Comparison of ENCODE assay signal across 19 cellular contexts in genomic region chr11:64101461-64101860, GRCh38.
DNase-seq lines count a peak whose midpoint lies in the region; ATAC-seq lines count a peak whose summit lies in the region.
"Had no signal": no experiment of that assay in that cellular context is flagged by ENCODE, and none has a peak within 500 bp of the region (broad histone marks: within the 10 kb centered on the region; RNA-seq: fewer than 3 reads in every experiment).

No MANE protein-coding gene starts in this region.

- H3K4me1 ChIP-seq in GM23248 (ENCODE audit: insufficient read depth) = no peaks in the 10 kb centered on the region
- H3K4me1 ChIP-seq: pancreas had no signal

- H4K20me1 ChIP-seq in GM23248 (ENCODE audit: insufficient read depth) = no peaks in the 10 kb centered on the region

- H3K4me2 ChIP-seq in GM23248 (ENCODE audit: unreplicated experiment) = no peak overlapping the region

- no peak overlapping the region for H3K4me3 Mint-ChIP-seq in T-helper 17 cell
- no peak overlapping the region for H3K4me3 Mint-ChIP-seq in activated T-cell treated with anti-CD3 and anti-CD28 coated beads, Interleukin-2, amount 50 U/mL, for 72 hours
- H3K4me3 Mint-ChIP-seq: activated CD4-positive, alpha-beta T cell treated with anti-CD3 and anti-CD28 coated beads, Interleukin-2, amount 10 ng/mL, durations not matched to agents 24 days and 14 days; B cell; stimulated activated naive CD8-positive, alpha-beta T cell treated with anti-CD3 and anti-CD28 coated beads, Interleukin-15, amount 100 ng/mL, for 72 hours had no signal

- no peaks in the 10 kb centered on the region for H3K27me3 ChIP-seq in GM23248 (replicated peaks; ENCODE audit: insufficient read depth)
- H3K27me3 ChIP-seq: pancreas had no signal

- no peaks in the 10 kb centered on the region for H3K27me3 Mint-ChIP-seq in T-helper 17 cell
- H3K27me3 Mint-ChIP-seq in activated T-cell treated with anti-CD3 and anti-CD28 coated beads, Interleukin-2, amount 50 U/mL, for 72 hours (ENCODE audit: low read depth) = no peaks in the 10 kb centered on the region
- H3K27me3 Mint-ChIP-seq: activated CD4-positive, alpha-beta T cell treated with anti-CD3 and anti-CD28 coated beads, Interleukin-2, amount 10 ng/mL, durations not matched to agents 24 days and 14 days; stimulated activated naive CD8-positive, alpha-beta T cell treated with anti-CD3 and anti-CD28 coated beads, Interleukin-15, amount 100 ng/mL, for 72 hours had no signal

- H3K36me3 ChIP-seq in GM23248 (ENCODE audit: low read depth) = no peaks in the 10 kb centered on the region
- H3K36me3 ChIP-seq: left ventricle myocardium inferior, pancreas had no signal

- H2AFZ ChIP-seq in GM23248 = no peak overlapping the region

- H3K79me2 ChIP-seq in GM23248 (ENCODE audit: insufficient read depth) = no peaks in the 10 kb centered on the region

- in situ Hi-C loops in GM23248 (cut with MboI) = no loop called here

- H3K36me3 Mint-ChIP-seq in T-helper 17 cell (ENCODE audit: low read depth) = no peaks in the 10 kb centered on the region
- H3K36me3 Mint-ChIP-seq in activated T-cell treated with anti-CD3 and anti-CD28 coated beads, Interleukin-2, amount 50 U/mL, for 72 hours (ENCODE audit: insufficient read depth in 2 of 2) = no peaks in the 10 kb centered on the region

- ATAC-seq in T-helper 17 cell (no peak), GM21737 (IDR thresholded peaks at IDR 0.05; ENCODE audit: unreplicated experiment) (no peak)
- ATAC-seq in activated T-cell treated with anti-CD3 and anti-CD28 coated beads, Interleukin-2, amount 50 U/mL, for 72 hours (replicated peaks in 1 of 2) = no peak
- ATAC-seq: Panc1; pancreas; stimulated activated naive CD8-positive, alpha-beta T cell treated with anti-CD3 and anti-CD28 coated beads, Interleukin-15, amount 100 ng/mL, for 72 hours had no signal

- 17 to 19% methylated on average over 18 to 19 of the region's 19 CpGs for WGBS in GM23248 (ENCODE audit: low coverage in 1 of 2, low lambda C conversion rate in 2 of 2, missing lambda C conversion rate in 2 of 2), 2 experiments

- no peaks in the 10 kb centered on the region for H3F3A ChIP-seq in GM23248 (ENCODE audit: insufficient read depth)

- H3K27ac ChIP-seq in GM23248 (no peak overlapping the region), temporal lobe (ENCODE audit: low read depth, low read length) (peak overlapping the region; percentile 94)
- H3K27ac ChIP-seq: left ventricle myocardium inferior, pancreas had no signal

- no peak overlapping the region for H3K9ac ChIP-seq in GM23248

- no peak overlapping the region for H3K4me3 ChIP-seq in GM23248
- H3K4me3 ChIP-seq: left ventricle myocardium inferior, pancreas had no signal

- peaks cover 5% of the 10 kb centered on the region for H3K4me1 Mint-ChIP-seq in T-helper 17 cell
- no peaks in the 10 kb centered on the region for H3K4me1 Mint-ChIP-seq in activated T-cell treated with anti-CD3 and anti-CD28 coated beads, Interleukin-2, amount 50 U/mL, for 72 hours (ENCODE audit: low read depth)
- H3K4me1 Mint-ChIP-seq: activated CD4-positive, alpha-beta T cell treated with anti-CD3 and anti-CD28 coated beads, Interleukin-2, amount 10 ng/mL, durations not matched to agents 24 days and 14 days; B cell; stimulated activated naive CD8-positive, alpha-beta T cell treated with anti-CD3 and anti-CD28 coated beads, Interleukin-15, amount 100 ng/mL, for 72 hours had no signal

- H3K9me3 ChIP-seq in GM23248 (ENCODE audit: low read depth) = no peaks in the 10 kb centered on the region
- H3K9me3 ChIP-seq in T-helper 17 cell (ENCODE audit: control insufficient read depth, low read length, poor library complexity, severe bottlenecking) = no peaks in the 10 kb centered on the region
- H3K9me3 ChIP-seq: left ventricle myocardium inferior, pancreas had no signal

- no peaks in the 10 kb centered on the region for H3K9me2 ChIP-seq in GM23248 (ENCODE audit: insufficient read depth)

- peak; percentile 34 for DNase-seq in GM23248
- DNase-seq in cerebellum (ENCODE audit: low spot score) = peak; percentile 47
- peak; percentile 53 for DNase-seq in medulla oblongata (ENCODE audit: extremely low spot score)
- DNase-seq in T-helper 17 cell = no peak
- no peak for DNase-seq in activated T-cell treated with anti-CD3 and anti-CD28 coated beads, Interleukin-2, amount 50 U/mL, for 72 hours
- DNase-seq in NCI-H2196 treated with DMSO at 0.1 percent for 48 hours (lab: John Stamatoyannopoulos, UW; ENCODE audit: unreplicated experiment) = no peak
- DNase-seq: activated CD4-positive, alpha-beta T cell treated with anti-CD3 and anti-CD28 coated beads, Interleukin-2, amount 10 ng/mL, durations not matched to agents 24 days and 14 days; activated CD8-positive, alpha-beta memory T cell treated with anti-CD3 and anti-CD28 coated beads, Interleukin-2, amount 50 U/mL, for 48 hours; GF-D8; Kasumi-1; left ventricle myocardium inferior; NCI-H1105; pancreas; stimulated activated CD4-positive, alpha-beta T cell treated with anti-CD3 and anti-CD28 coated beads, Interleukin-2, amount 100 ng/mL, for 24 hours; stimulated activated naive CD8-positive, alpha-beta T cell treated with anti-CD3 and anti-CD28 coated beads, Interleukin-15, amount 100 ng/mL, for 72 hours had no signal

- H3K9me3 Mint-ChIP-seq in activated T-cell treated with anti-CD3 and anti-CD28 coated beads, Interleukin-2, amount 50 U/mL, for 72 hours = no peaks in the 10 kb centered on the region
- H3K9me3 Mint-ChIP-seq: activated CD4-positive, alpha-beta T cell treated with anti-CD3 and anti-CD28 coated beads, Interleukin-2, amount 10 ng/mL, durations not matched to agents 24 days and 14 days; stimulated activated naive CD8-positive, alpha-beta T cell treated with anti-CD3 and anti-CD28 coated beads, Interleukin-15, amount 100 ng/mL, for 72 hours had no signal

- no peak overlapping the region for H3K27ac Mint-ChIP-seq in T-helper 17 cell
- H3K27ac Mint-ChIP-seq in activated T-cell treated with anti-CD3 and anti-CD28 coated beads, Interleukin-2, amount 50 U/mL, for 72 hours = no peak overlapping the region
- H3K27ac Mint-ChIP-seq: B cell had no signal

Comparison
In these comparisons a context has a peak if more than half of its experiments do, and no peak if none do; other contexts are left out.
1. DNase-seq: peak in GM23248 (single experiment), cerebellum (single experiment) and medulla oblongata (single experiment); none in T-helper 17 cell (0 of 3), activated T-cell treated with anti-CD3 and anti-CD28 coated beads, Interleukin-2, amount 50 U/mL, for 72 hours (0 of 2) and NCI-H2196 treated with DMSO at 0.1 percent for 48 hours (single experiment).